Comparison of ENCODE assay signal across 8 cellular contexts in genomic region chr4:48779095-48779997, GRCh38. TPM values are rescaled to one million over a fixed set of nuclear protein-coding genes. Genes with fewer than 3 reads are reported as not detected.
DNase-seq lines count a peak whose midpoint lies in the region; ATAC-seq and TF ChIP-seq lines count a peak whose summit lies in the region.

No MANE protein-coding gene starts in this region.

- CTCF ChIA-PET in PC-9 (lab: Charles Lee) = no interaction called here

- H3K27me3 ChIP-seq in PC-9 (ENCODE audit: insufficient read depth, low read depth) (no peaks in the 10 kb centered on the region), neural cell (ENCODE audit: insufficient read depth, low read depth, low read length) (no peaks in the 10 kb centered on the region), stomach (no peaks in the 10 kb centered on the region)

- H3K9me2 ChIP-seq in PC-9 (ENCODE audit: insufficient read depth) = no peaks in the 10 kb centered on the region
- no peaks in the 10 kb centered on the region for H3K9me2 ChIP-seq in neural cell (ENCODE audit: insufficient read depth, low read length)

- peak; percentile 35 for ATAC-seq in GM18909 (IDR thresholded peaks at IDR 0.05; ENCODE audit: poor library complexity, unreplicated experiment)
- ATAC-seq in HG03159 (IDR thresholded peaks at IDR 0.05; ENCODE audit: unreplicated experiment) = peak; percentile 33

- whole genome bisulfite sequencing in stomach, 5 donors = 0 to 1% (median 0%) methylated on average over 47 to 108 of the region's 108 CpGs

- H3F3A ChIP-seq in PC-9 (ENCODE audit: insufficient read depth, low read depth) (peaks cover 14% of the 10 kb centered on the region; the same call in 1 of the 2 replicates), neural cell (ENCODE audit: insufficient read depth, low read length, poor library complexity, severe bottlenecking) (peaks cover 5% of the 10 kb centered on the region)

- peak overlapping the region; percentile 88 for H3K4me2 ChIP-seq in PC-9
- H3K4me2 ChIP-seq in neural cell (ENCODE audit: low read length) = peak overlapping the region; percentile 91

- BruUV-seq in PC-9 (replicated peaks; lab: Mats Ljungman, UMichigan) = no TSS peak

- H3K36me3 ChIP-seq in PC-9 (ENCODE audit: low read depth) (no peaks in the 10 kb centered on the region), neural cell (ENCODE audit: insufficient read depth, low read length) (no peaks in the 10 kb centered on the region), stomach (no peaks in the 10 kb centered on the region)

- H3K79me2 ChIP-seq in PC-9 (ENCODE audit: low read depth) (peaks cover 50% of the 10 kb centered on the region), neural cell (replicated peaks; ENCODE audit: insufficient read depth, low read length) (peaks cover 47% of the 10 kb centered on the region)

- H3K4me3 ChIP-seq in PC-9 (peak overlapping the region; percentile 97), fibroblast of villous mesenchyme (ENCODE audit: low read depth, low read length) (peak overlapping the region; percentile 75), neural cell (ENCODE audit: low read length) (peak overlapping the region; percentile 94), stomach (peak overlapping the region; percentile 91 to 97 (median 95))

- TF ChIP-seq CTCF in PC-9 (conservative IDR thresholded peaks at IDR 0.05) (no peak), fibroblast of villous mesenchyme (IDR thresholded peaks at IDR 0.05; ENCODE audit: insufficient read depth, low read depth, low read length) (no peak), neural cell (IDR thresholded peaks at IDR 0.05; ENCODE audit: poor library complexity, severe bottlenecking) (peak; percentile 56), stomach (IDR thresholded peaks at IDR 0.05) (no peak)

- intact Hi-C loops in PC-9 (cut with micrococcal nuclease; ENCODE audit: unreplicated experiment) (loop anchor here (5.0 kb wide), 1 partner anchor 97 kb away; no protein-coding TSS in a partner anchor), stomach (cut with DNase I; ENCODE audit: low total_unique reads) (no loop called here)

- DNase-seq in C1 segment of cervical spinal cord (lab: John Stamatoyannopoulos, UW) (peak in 13 of 14 donors; percentile 6 to 83 (median 66)), PC-9 (peak in 1 of 2 experiments; percentile 62), fibroblast of villous mesenchyme (ENCODE audit: low read depth) (peak; percentile 61), stomach (peak; percentile 71)
- peak; percentile 88 for DNase-seq in activated effector memory CD4-positive, alpha-beta T cell treated with anti-CD3 and anti-CD28 coated beads, Interleukin-2, amount 50 U/mL, for 16 hours

- H3K4me1 ChIP-seq in PC-9 (replicated peaks; ENCODE audit: insufficient read depth) = peaks cover 25% of the 10 kb centered on the region
- H3K4me1 ChIP-seq in stomach = peaks cover 16 to 53% (median 37%) of the 10 kb centered on the region in 4 donors

- TF ChIP-seq EP300 in neural cell (conservative IDR thresholded peaks at IDR 0.05; ENCODE audit: poor library complexity, severe bottlenecking) (peak; percentile 30), stomach (IDR thresholded peaks at IDR 0.05) (no peak)

- H4K20me1 ChIP-seq in PC-9 (ENCODE audit: insufficient read depth) = peaks cover 12% of the 10 kb centered on the region; the same call in 1 of the 2 replicates
- H4K20me1 ChIP-seq in neural cell (ENCODE audit: insufficient read depth) = no peaks in the 10 kb centered on the region

- H3K27ac ChIP-seq in PC-9 = peak overlapping the region; percentile 75
- H3K27ac ChIP-seq in neural cell (ENCODE audit: low read length) = peak overlapping the region; percentile 96
- peak overlapping the region; percentile 97 to 99 (median 97) for H3K27ac ChIP-seq in stomach

- no peak for TF ChIP-seq POLR2A in stomach (IDR thresholded peaks at IDR 0.05)

- no peaks in the 10 kb centered on the region for H3K9me3 ChIP-seq in PC-9 (ENCODE audit: insufficient read depth, low read depth)
- H3K9me3 ChIP-seq in neural cell (ENCODE audit: low read length) = no peaks in the 10 kb centered on the region
- no peaks in the 10 kb centered on the region for H3K9me3 ChIP-seq in stomach

- peak overlapping the region; percentile 90 for H3K9ac ChIP-seq in neural cell (ENCODE audit: low read length)

- H2AFZ ChIP-seq in PC-9 (peak overlapping the region; percentile 94), neural cell (ENCODE audit: low read depth, low read length) (peak overlapping the region; percentile 62)

- TF ChIP-seq RAD21 in neural cell (conservative IDR thresholded peaks at IDR 0.05) = peak; percentile 46

- POLR2A ChIA-PET in PC-9 (lab: Charles Lee; ENCODE audit: unreplicated experiment) = interaction anchor here (0.7 kb wide), 1 partner anchor 50 kb away, joined by 9 read pairs; no protein-coding TSS in a partner anchor

TF ChIP-seq in neural cell, 6 proteins besides CTCF, POLR2A, EP300 and RAD21:
- TF ChIP-seq POLR2AphosphoS5 (IDR thresholded peaks at IDR 0.05) (peak; percentile 82), TAF1 (IDR thresholded peaks at IDR 0.05; ENCODE audit: low read depth) (peak; percentile 1), MXI1 (conservative IDR thresholded peaks at IDR 0.05; ENCODE audit: poor library complexity, severe bottlenecking) (peak; percentile 66), SMC3 (conservative IDR thresholded peaks at IDR 0.05; ENCODE audit: poor library complexity) (peak; percentile 52), REST (IDR thresholded peaks at IDR 0.05; ENCODE audit: borderline replicate concordance) (peak; percentile 74), EZH2 (IDR thresholded peaks at IDR 0.05; ENCODE audit: borderline replicate concordance, insufficient read depth, low read length, poor library complexity, severe bottlenecking) (no peak)

RNA-seq across cellular contexts. Expression of gene FRYL, which starts 0.7 kb away (rescaled TPM):
- 43.5 and 53.9 TPM in 2 replicates for total RNA-seq in PC-9 (2021)
- total RNA-seq in fibroblast of villous mesenchyme = 32.2 and 44.0 TPM in 2 replicates
- polyA plus RNA-seq in neural cell = 64.0 and 74.8 TPM in 2 replicates
- 172 and 182 TPM in 2 replicates for polyA minus RNA-seq in neural cell
- total RNA-seq in stomach = 100 to 1,000 TPM in 3 of 5 donors, 10 to 100 TPM in 2; 66.4 to 697 (median 105) TPM
- polyA plus RNA-seq in stomach = 10 to 100 TPM in 1 of 3 donors, 1 to 10 TPM in 2; 6.4 to 12.8 (median 7.8) TPM

RNA-seq across cellular contexts. Expression of gene OCIAD1, which starts 51.5 kb away (rescaled TPM):
- 104 and 110 TPM in 2 replicates for total RNA-seq in PC-9 (2021)
- 81.5 and 123 TPM in 2 replicates for total RNA-seq in fibroblast of villous mesenchyme
- 449 and 451 TPM in 2 replicates for polyA plus RNA-seq in neural cell
- 174 and 193 TPM in 2 replicates for polyA minus RNA-seq in neural cell
- 100 to 1,000 TPM in 3 of 5 donors, 10 to 100 TPM in 2; 24.0 to 142 (median 112) TPM for total RNA-seq in stomach
- 10 to 100 TPM; 55.4 to 98.3 (median 72.6) TPM for polyA plus RNA-seq in stomach
